22 cellular contexts compared by ENCODE assay signal in genomic region chr7:24158976-24159375, GRCh38.
"Had no signal": no experiment of that assay in that cellular context is flagged by ENCODE, and none has a peak within 500 bp of the region (broad histone marks: within the 10 kb centered on the region; RNA-seq: fewer than 3 reads in every experiment).

No MANE protein-coding gene starts in this region.

- H3K79me2 ChIP-seq: parathyroid adenoma had no signal

- H3K27ac ChIP-seq: adrenal gland, cardiac muscle cell, parathyroid adenoma, right lobe of liver, thoracic aorta, upper lobe of left lung had no signal

- DNase-seq: activated CD4-positive, alpha-beta T cell treated with anti-CD3 and anti-CD28 coated beads, Interleukin-2, amount 50 U/mL, for 4 hours; activated gamma-delta T cell; activated T-cell treated with anti-CD3 and anti-CD28 coated beads, Interleukin-2, amount 50 U/mL, for 72 hours; adrenal gland; effector memory CD8-positive, alpha-beta T cell; foreskin melanocyte; glutamatergic neuron; hypothalamus; kidney; right lobe of liver; stimulated activated CD4-positive, alpha-beta T cell treated with anti-CD3 and anti-CD28 coated beads, Interleukin-4, amount 100 ng/mL, for 24 hours; T1000; upper lobe of left lung had no signal

- H3K9me3 ChIP-seq: adrenal gland, right lobe of liver, thoracic aorta, upper lobe of left lung had no signal

- H3K4me1 ChIP-seq: adrenal gland, parathyroid adenoma, right lobe of liver, upper lobe of left lung had no signal

- H3K9ac ChIP-seq: parathyroid adenoma had no signal

- H3K36me3 ChIP-seq: adrenal gland, cardiac muscle cell, right lobe of liver, thoracic aorta, upper lobe of left lung had no signal

- H3K4me2 ChIP-seq: smooth muscle cell had no signal

- ATAC-seq: activated naive CD4-positive, alpha-beta T cell treated with anti-CD3 and anti-CD28 coated beads, Interleukin-2, amount 50 U/mL, for 72 hours; activated T-cell treated with anti-CD3 and anti-CD28 coated beads, Interleukin-2, amount 50 U/mL, for 72 hours; effector memory CD8-positive, alpha-beta T cell; left lobe of liver; natural killer cell treated with Interleukin-12 subunit alpha and Interleukin-12 subunit beta and Interleukin-15 and Interleukin-18, amount 100 ng/mL, for 72 hours; right lobe of liver; stimulated activated effector memory CD8-positive, alpha-beta T cell treated with anti-CD3 and anti-CD28 coated beads, Interleukin-12 subunit alpha, Interleukin-12 subunit beta, amount 100 ng/mL, for 72 hours had no signal

- H3K27me3 ChIP-seq: adrenal gland, cardiac muscle cell, right lobe of liver, upper lobe of left lung had no signal

- H3K4me3 ChIP-seq: adrenal gland, cardiac muscle cell, lung, right lobe of liver, smooth muscle cell, thoracic aorta, upper lobe of left lung had no signal

- H2AFZ ChIP-seq: parathyroid adenoma had no signal
